28 cellular contexts compared by ENCODE assay signal in the genomic region with DNA sequence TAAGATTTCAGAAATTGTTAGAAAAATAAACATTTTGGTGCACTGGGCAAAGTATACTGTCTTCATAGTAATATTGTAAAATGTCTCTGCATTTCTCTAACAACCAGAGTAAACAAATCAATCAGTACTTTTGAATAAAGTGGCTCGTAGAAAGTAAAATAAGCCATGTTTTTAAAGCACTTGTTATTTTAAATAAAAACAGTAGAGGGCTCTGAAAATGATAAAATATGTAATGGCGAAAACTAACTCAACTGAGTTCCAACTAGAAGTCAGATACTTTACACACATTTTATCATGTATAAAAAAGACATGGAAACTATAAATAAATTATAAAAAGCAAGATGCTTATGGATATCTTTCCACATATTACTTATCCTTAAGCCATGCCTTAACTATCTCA.
"Had no signal": no experiment of that assay in that cellular context is flagged by ENCODE, and none has a peak within 500 bp of the region (broad histone marks: within the 10 kb centered on the region; RNA-seq: fewer than 3 reads in every experiment).

No MANE protein-coding gene starts in this region.

- H3K27ac Mint-ChIP-seq: activated naive CD8-positive, alpha-beta T cell; memory B cell; naive thymus-derived CD8-positive, alpha-beta T cell; stimulated activated naive B cell treated with anti-CD40 and anti-IgM and Interleukin-4, amounts not matched to agents 10 μg/mL and 1 μg/mL and 100 μg/mL, for 72 hours; T-helper 2 cell treated with Interferon-gamma antibody and Interleukin-4, amounts not matched to agents 5 μg/mL and 100 μg/mL, for 36 hours had no signal

- H3K27me3 Mint-ChIP-seq: memory B cell; stimulated activated naive B cell treated with anti-CD40 and anti-IgM and Interleukin-4, amounts not matched to agents 10 μg/mL and 1 μg/mL and 100 μg/mL, for 72 hours had no signal

- ATAC-seq: activated CD4-positive, CD25-positive, alpha-beta regulatory T cell treated with anti-CD3 and anti-CD28 coated beads, Interleukin-2, amount 50 U/mL, for 24 hours; body of pancreas; naive thymus-derived CD8-positive, alpha-beta T cell; stimulated activated naive B cell treated with anti-CD40 and anti-IgM and Interleukin-4, amounts not matched to agents 10 μg/mL and 1 μg/mL and 100 μg/mL, for 72 hours had no signal

- H3K9me3 ChIP-seq: body of pancreas, tibial nerve had no signal

- H3K4me3 ChIP-seq: body of pancreas, cardiac muscle cell, coronary artery, dorsolateral prefrontal cortex, right atrium auricular region, smooth muscle cell, tibial nerve had no signal

- H3K36me3 Mint-ChIP-seq: activated naive CD8-positive, alpha-beta T cell; memory B cell; naive thymus-derived CD8-positive, alpha-beta T cell; stimulated activated naive B cell treated with anti-CD40 and anti-IgM and Interleukin-4, amounts not matched to agents 10 μg/mL and 1 μg/mL and 100 μg/mL, for 72 hours had no signal

- H3K27me3 ChIP-seq: body of pancreas, cardiac muscle cell, dorsolateral prefrontal cortex, right atrium auricular region, tibial nerve had no signal

- H3K4me1 ChIP-seq: body of pancreas, right atrium auricular region, tibial nerve had no signal

- H3K4me3 Mint-ChIP-seq: activated naive CD8-positive, alpha-beta T cell; memory B cell; naive thymus-derived CD8-positive, alpha-beta T cell; neural crest cell; stimulated activated naive B cell treated with anti-CD40 and anti-IgM and Interleukin-4, amounts not matched to agents 10 μg/mL and 1 μg/mL and 100 μg/mL, for 72 hours; T-helper 2 cell treated with Interferon-gamma antibody and Interleukin-4, amounts not matched to agents 5 μg/mL and 100 μg/mL, for 36 hours had no signal

- H3K9me3 Mint-ChIP-seq: stimulated activated naive B cell treated with anti-CD40 and anti-IgM and Interleukin-4, amounts not matched to agents 10 μg/mL and 1 μg/mL and 100 μg/mL, for 72 hours had no signal

- DNase-seq: activated CD4-positive, alpha-beta T cell treated with anti-CD3 and anti-CD28 coated beads for 48 hours; activated CD4-positive, alpha-beta T cell treated with anti-CD3 and anti-CD28 coated beads, Interleukin-2, amount 50 U/mL, for 48 hours; activated CD8-positive, alpha-beta memory T cell treated with anti-CD3 and anti-CD28 coated beads for 24 hours; activated effector memory CD4-positive, alpha-beta T cell treated with Interleukin-2 at 50 U/mL for 16 hours; activated naive CD4-positive, alpha-beta T cell treated with Interleukin-2 at 50 U/mL for 16 hours; aorta; body of pancreas; cerebellar nuclear complex; dorsolateral prefrontal cortex; effector memory CD4-positive, alpha-beta T cell; erythroblast; head of caudate nucleus; naive thymus-derived CD8-positive, alpha-beta T cell; occipital lobe; stimulated activated CD4-positive, alpha-beta T cell treated with anti-CD3 and anti-CD28 coated beads, Interleukin-2, amount 100 ng/mL, for 24 hours; stimulated activated naive B cell treated with anti-CD40 and anti-IgM and Interleukin-4, amounts not matched to agents 10 μg/mL and 1 μg/mL and 100 μg/mL, for 72 hours; T-helper 1 cell; WERI-Rb-1 had no signal

- H3K36me3 ChIP-seq: cardiac muscle cell, right atrium auricular region, tibial nerve, WERI-Rb-1 had no signal

- H3K27ac ChIP-seq: body of pancreas, cardiac muscle cell, coronary artery, dorsolateral prefrontal cortex, right atrium auricular region, tibial nerve, WERI-Rb-1 had no signal

- H3K4me2 ChIP-seq: smooth muscle cell had no signal

- H3K4me1 Mint-ChIP-seq: memory B cell; naive thymus-derived CD8-positive, alpha-beta T cell; neural crest cell; stimulated activated naive B cell treated with anti-CD40 and anti-IgM and Interleukin-4, amounts not matched to agents 10 μg/mL and 1 μg/mL and 100 μg/mL, for 72 hours had no signal
